Comparison of ENCODE assay signal across 8 cellular contexts in genomic region chr4:85127653-85128052, GRCh38.
DNase-seq lines count a peak whose midpoint lies in the region; ATAC-seq, FAIRE-seq and TF ChIP-seq lines count a peak whose summit lies in the region.

No MANE protein-coding gene starts in this region.

- peak; percentile 34 for TF ChIP-seq CTCF in HepG2 (CRISPR knock-in tag; IDR thresholded peaks at IDR 0.05)
- peak in 3 of 6 experiments; percentile 17 to 49 (median 18) for TF ChIP-seq CTCF in esophagus squamous epithelium (IDR thresholded peaks at IDR 0.05)

- H4K20me1 ChIP-seq in HepG2 (ENCODE audit: insufficient read depth, low read length): no peaks in the 10 kb centered on the region

- FAIRE-seq in HepG2 (lab: Jason Lieb, UNC): no peak

- H3K36me3 ChIP-seq in HUES48 (ENCODE audit: control insufficient read depth, insufficient read depth, low read length): no peaks in the 10 kb centered on the region
- H3K36me3 ChIP-seq in HepG2 (replicated peaks in 1 of 2; ENCODE audit: control insufficient read depth in 1 of 2, insufficient read depth in 2 of 2, low read length in 2 of 2): no peaks in the 10 kb centered on the region
- no peaks in the 10 kb centered on the region for H3K36me3 ChIP-seq in esophagus squamous epithelium

- no peak for TF ChIP-seq EP300 in HepG2 (IDR thresholded peaks at IDR 0.05; ENCODE audit: low read depth in 2 of 2, low read length in 2 of 2)
- no peak for TF ChIP-seq EP300 in HepG2 (CRISPR knock-in tag; IDR thresholded peaks at IDR 0.05; ENCODE audit: borderline replicate concordance)

- H3K27ac ChIP-seq in HUES48 (ENCODE audit: low read depth, low read length) (peak overlapping the region; percentile 60), HepG2 (ENCODE audit: extremely low read length, insufficient read depth, low read length) (no peak overlapping the region), esophagus squamous epithelium (no peak overlapping the region)

- peak; percentile 13 for DNase-seq in activated CD4-positive, alpha-beta T cell treated with anti-CD3 and anti-CD28 coated beads for 48 hours
- DNase-seq in activated CD4-positive, alpha-beta T cell treated with anti-CD3 and anti-CD28 coated beads for 1 hour: no peak
- DNase-seq in amniotic epithelial cell (ENCODE audit: low read depth) (peak; percentile 44), HepG2 (ENCODE audit: low spot score) (peak; percentile 34), mesenteric fat pad (ENCODE audit: low spot score) (no peak), esophagus squamous epithelium (lab: John Stamatoyannopoulos, UW) (no peak)

- no peak overlapping the region for H2AFZ ChIP-seq in HepG2 (ENCODE audit: low read length)

- H3K9ac ChIP-seq in HUES48 (ENCODE audit: low read depth, low read length): no peak overlapping the region
- H3K9ac ChIP-seq in HepG2 (ENCODE audit: insufficient read depth, low read depth, low read length): no peak overlapping the region

- H3K4me3 ChIP-seq in HUES48 (ENCODE audit: low read depth, low read length): no peak overlapping the region
- no peak overlapping the region for H3K4me3 ChIP-seq in HepG2 (replicated peaks in 1 of 3; ENCODE audit: insufficient read depth in 1 of 3, low read depth in 2 of 3, low read length in 3 of 3)
- H3K4me3 ChIP-seq in esophagus squamous epithelium: no peak overlapping the region

- intact Hi-C loops in HepG2 (cut with micrococcal nuclease; ENCODE audit: unreplicated experiment): no loop called here
- intact Hi-C loops in esophagus squamous epithelium (cut with DNase I): no loop called here

- TF ChIP-seq RAD21 in HepG2 (CRISPR knock-in tag; IDR thresholded peaks at IDR 0.05): no peak

- WGBS in HepG2 (ENCODE audit: low lambda C conversion rate): 31% methylated on average over 10 of the region's 10 CpGs
- 48 to 49% methylated on average over 10 of the region's 10 CpGs for WGBS in esophagus squamous epithelium, 2 donors

- H3K4me2 ChIP-seq in HepG2 (ENCODE audit: low read depth, low read length): no peak overlapping the region

- in situ Hi-C loops in HepG2 (cut with HindIII; ENCODE audit: extremely low pct_ligation_motif_present, low pct_unique_long_range_greater_than_20kb): loop anchor here (25.0 kb wide), 1 partner anchor 610 kb away; no protein-coding TSS in a partner anchor

- POLR2A ChIA-PET in HepG2 (lab: Yijun Ruan, JAX): no interaction called here

- no TSS peak for BruUV-seq in HepG2 (replicated peaks; lab: Mats Ljungman, UMichigan)

- ATAC-seq in GM21737 (IDR thresholded peaks at IDR 0.05; ENCODE audit: unreplicated experiment) (peak; percentile 96), HepG2 (peak; percentile 99)

- peaks cover 43% of the 10 kb centered on the region for H3K4me1 ChIP-seq in HUES48 (ENCODE audit: control insufficient read depth, insufficient read depth, low read length)
- 0 out of 2 replicates have a peak, but pooled peaks cover 10% of the 10 kb centered on the region for H3K4me1 ChIP-seq in HepG2 (ENCODE audit: insufficient read depth, low read length)
- no peaks in the 10 kb centered on the region for H3K4me1 ChIP-seq in esophagus squamous epithelium

- H3K79me2 ChIP-seq in HepG2 (ENCODE audit: insufficient read depth, low read length): no peaks in the 10 kb centered on the region

- H3K27me3 ChIP-seq in HUES48 (ENCODE audit: control insufficient read depth, insufficient read depth, low read length): no peaks in the 10 kb centered on the region
- no peaks in the 10 kb centered on the region for H3K27me3 ChIP-seq in HepG2 (ENCODE audit: control insufficient read depth in 1 of 2, insufficient read depth in 2 of 2, low read length in 2 of 2)
- no peaks in the 10 kb centered on the region for H3K27me3 ChIP-seq in esophagus squamous epithelium

- CTCF ChIA-PET in HepG2 (lab: Yijun Ruan, JAX; ENCODE audit: low intra/inter-chr PET ratio, low total read pairs): interaction anchor here (1.2 kb wide), 1 partner anchor 243 kb away, joined by 3 read pairs; no protein-coding TSS in a partner anchor

- no peaks in the 10 kb centered on the region for H3K9me3 ChIP-seq in HUES48 (ENCODE audit: control insufficient read depth, insufficient read depth, low read length)
- 0 out of 2 replicates have a peak, but pooled peaks cover 8% of the 10 kb centered on the region for H3K9me3 ChIP-seq in HepG2 (ENCODE audit: low read length)
- H3K9me3 ChIP-seq in esophagus squamous epithelium: no peaks in the 10 kb centered on the region

- no peak for TF ChIP-seq POLR2A in HepG2 (IDR thresholded peaks at IDR 0.05; ENCODE audit: insufficient read depth in 1 of 2, low read depth in 2 of 2, low read length in 2 of 2)
- no peak for TF ChIP-seq POLR2A in esophagus squamous epithelium (IDR thresholded peaks at IDR 0.05)

TF ChIP-seq in HepG2, 621 proteins besides CTCF, POLR2A, EP300 and RAD21 (continues in another document):
- no peak for TF ChIP-seq UBTF (CRISPR knock-in tag; IDR thresholded peaks at IDR 0.05)
- no peak for TF ChIP-seq NAIF1 (CRISPR knock-in tag; IDR thresholded peaks at IDR 0.05; ENCODE audit: borderline replicate concordance)
- no peak for TF ChIP-seq POLR2AphosphoS5 (IDR thresholded peaks at IDR 0.05; ENCODE audit: low read depth, low read length)
- TF ChIP-seq FUBP1 (CRISPR knock-in tag; IDR thresholded peaks at IDR 0.05; ENCODE audit: borderline replicate concordance): no peak
- peak; percentile 37; the same call in 1 of the 2 replicates for TF ChIP-seq ZMYM4 (CRISPR knock-in tag; IDR thresholded peaks at IDR 0.05)
- TF ChIP-seq MAX (IDR thresholded peaks at IDR 0.05): peak; percentile 51
- TF ChIP-seq CC2D1A (CRISPR knock-in tag; IDR thresholded peaks at IDR 0.05): no peak
- TF ChIP-seq ATAD3A (CRISPR knock-in tag; IDR thresholded peaks at IDR 0.05): no peak
- no peak for TF ChIP-seq SYNCRIP (IDR thresholded peaks at IDR 0.05; ENCODE audit: insufficient read depth, low read depth, low read length)
- TF ChIP-seq DBP (CRISPR knock-in tag; IDR thresholded peaks at IDR 0.05; ENCODE audit: not compliant biosample characterization): no peak
- no peak for TF ChIP-seq ZFX (CRISPR knock-in tag; IDR thresholded peaks at IDR 0.05; ENCODE audit: low read depth)
- TF ChIP-seq TBP (CRISPR knock-in tag; IDR thresholded peaks at IDR 0.05): no peak
- TF ChIP-seq SIN3B (IDR thresholded peaks at IDR 0.05; ENCODE audit: low read length): no peak
- TF ChIP-seq STAG1 (CRISPR knock-in tag; IDR thresholded peaks at IDR 0.05): 0 out of 2 replicates have a peak, but pooled peaks have one; percentile 4
- no peak for TF ChIP-seq HDAC6 (IDR thresholded peaks at IDR 0.05; ENCODE audit: low read depth, low read length)
- peak; percentile 85 for TF ChIP-seq TFAP4 (IDR thresholded peaks at IDR 0.05; ENCODE audit: borderline replicate concordance, low read depth)

Comparison
In these comparisons a context has a peak if more than half of its experiments do, and no peak if none do; other contexts are left out.
1. DNase-seq: peak in activated CD4-positive, alpha-beta T cell treated with anti-CD3 and anti-CD28 coated beads for 48 hours (single experiment), amniotic epithelial cell (single experiment) and HepG2 (single experiment); none in activated CD4-positive, alpha-beta T cell treated with anti-CD3 and anti-CD28 coated beads for 1 hour (single experiment), mesenteric fat pad (single experiment) and esophagus squamous epithelium (single experiment).